ENCODE assay signal across 8 cellular contexts in the genomic region with DNA sequence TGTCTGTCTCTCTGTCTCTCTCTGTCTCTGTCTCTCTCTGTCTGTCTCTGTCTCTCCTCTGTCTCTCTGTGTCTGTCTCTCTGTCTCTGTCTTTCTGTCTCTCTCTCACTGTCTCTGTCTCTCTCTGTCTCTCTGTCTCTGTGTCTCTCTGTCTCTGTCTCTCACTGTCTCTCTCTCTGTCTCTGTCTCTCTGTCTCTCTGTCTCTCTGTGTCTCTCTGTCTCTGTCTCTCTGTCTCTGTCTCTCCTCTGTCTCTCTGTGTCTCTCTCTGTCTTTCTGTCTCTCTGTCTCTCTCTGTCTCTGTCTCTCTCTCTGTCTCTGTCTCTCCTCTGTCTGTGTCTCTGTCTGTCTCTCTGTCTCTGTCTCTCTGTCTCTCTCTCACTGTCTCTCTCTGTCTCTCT. TPM values are rescaled to one million over a fixed set of nuclear protein-coding genes. Genes with fewer than 3 reads are reported as not detected.
DNase-seq lines count a peak whose midpoint lies in the region; ATAC-seq and TF ChIP-seq lines count a peak whose summit lies in the region.

No MANE protein-coding gene starts in this region.

- ATAC-seq in HG03025 (IDR thresholded peaks at IDR 0.05; ENCODE audit: low FRiP score, unreplicated experiment), result no peak
- no peak for ATAC-seq in GM21619 (IDR thresholded peaks at IDR 0.05; ENCODE audit: unreplicated experiment)

- POLR2A ChIA-PET in AG04450 (lab: Yijun Ruan, JAX), result interaction anchor here (0.8 to 2.7 kb wide), 7 partner anchors 9 to 150 kb away, joined by 3 to 17 read pairs (median 4); no protein-coding TSS in a partner anchor

- H3K4me3 ChIP-seq in AG04450 (ENCODE audit: low read depth, low read length), result peak overlapping the region; percentile 63
- peak overlapping the region; percentile 43 for H3K4me3 ChIP-seq in MG63
- peak overlapping the region; percentile 30 for H3K4me3 ChIP-seq in epithelial cell of esophagus (ENCODE audit: low read length)
- H3K4me3 ChIP-seq in ovary, result peak overlapping the region; percentile 21

- H3K4me1 ChIP-seq in ovary (ENCODE audit: insufficient read depth), result peaks cover 11% of the 10 kb centered on the region

- DNase-seq in AG04450 (ENCODE audit: low read depth, low spot score) (no peak), MG63 (no peak), epithelial cell of esophagus (ENCODE audit: low read depth) (no peak), ovary (no peak), GM13976 (ENCODE audit: low spot score) (no peak), GF-D8 (lab: John Stamatoyannopoulos, UW) (no peak)

- peaks cover 39% of the 10 kb centered on the region for H3K36me3 ChIP-seq in MG63
- no peaks in the 10 kb centered on the region for H3K36me3 ChIP-seq in ovary

- no peaks in the 10 kb centered on the region for H3K27me3 ChIP-seq in AG04450 (ENCODE audit: control insufficient read depth, insufficient read depth, low read length)
- no peaks in the 10 kb centered on the region for H3K27me3 ChIP-seq in MG63
- H3K27me3 ChIP-seq in ovary, result no peaks in the 10 kb centered on the region

- CTCF ChIA-PET in AG04450 (lab: Charles Lee), result no interaction called here

- TF ChIP-seq CTCF in AG04450 (IDR thresholded peaks at IDR 0.05; ENCODE audit: low read depth, low read length) (no peak), epithelial cell of esophagus (IDR thresholded peaks at IDR 0.05; ENCODE audit: insufficient read depth, low read depth, low read length, missing control alignments) (no peak), ovary (IDR thresholded peaks at IDR 0.05) (no peak), GM13976 (IDR thresholded peaks at IDR 0.05; ENCODE audit: borderline replicate concordance, control extremely low read depth, extremely low read depth, insufficient read depth, missing control alignments) (no peak)

- intact Hi-C loops in ovary (cut with DNase I), result loop anchor here in 2 of 4 donors (5.0 kb wide), 2 partner anchors 42 to 57 kb away; no protein-coding TSS in a partner anchor

- H3K9me3 ChIP-seq in AG04450 (ENCODE audit: control insufficient read depth, insufficient read depth, low read length) (peaks cover 17% of the 10 kb centered on the region; the same call in 1 of the 2 replicates), MG63 (0 out of 2 replicates have a peak, but pooled peaks cover 2% of the 10 kb centered on the region), ovary (no peaks in the 10 kb centered on the region)

- TF ChIP-seq POLR2A in ovary (IDR thresholded peaks at IDR 0.05), result no peak

- in situ Hi-C loops in GM13976 (cut with MboI; ENCODE audit: low sequenced_read_pairs, unreplicated experiment), result no loop called here

- TF ChIP-seq EP300 in ovary (IDR thresholded peaks at IDR 0.05), result no peak

- H3K27ac ChIP-seq in AG04450 (ENCODE audit: low read depth, low read length) (peak overlapping the region; percentile 87), ovary (peak overlapping the region; percentile 63 to 74)

RNA-seq across cellular contexts. Expression of a gene that starts 0.9 kb away (rescaled TPM):
- polyA plus RNA-seq in AG04450 (2011; rRNA removed) (493 and 591 TPM in 2 replicates), ovary (100 to 1,000 TPM; 112 to 905 TPM)
- 196 and 210 TPM in 2 replicates for polyA minus RNA-seq in AG04450 (2011; rRNA and poly(A)+ RNA removed)
- total RNA-seq in MG63 (2014; rRNA removed; shearing (Covaris generic); ENCODE audit: low replicate concordance), result 817 and 868 TPM in 2 replicates
- total RNA-seq in ovary, result 100 to 1,000 TPM; 389 to 779 (median 731) TPM
